Comparison of ENCODE assay signal across 11 cellular contexts in genomic region chr18:58581265-58581664, GRCh38. TPM values are rescaled to one million over a fixed set of nuclear protein-coding genes. Genes with fewer than 3 reads are reported as not detected.
DNase-seq lines count a peak whose midpoint lies in the region; ATAC-seq and TF ChIP-seq lines count a peak whose summit lies in the region.
"Had no signal": no experiment of that assay in that cellular context is flagged by ENCODE, and none has a peak within 500 bp of the region (broad histone marks: within the 10 kb centered on the region; RNA-seq: fewer than 3 reads in every experiment).

No MANE protein-coding gene starts in this region.

- ATAC-seq in gastrocnemius medialis, result peak; percentile 20 to 32

- H3K27me3 ChIP-seq in SJCRH30 (no peaks in the 10 kb centered on the region), gastrocnemius medialis (no peaks in the 10 kb centered on the region)

- intact Hi-C loops in gastrocnemius medialis (cut with DNase I; ENCODE audit: low total_unique reads), result no loop called here

- no peak overlapping the region for H3K4me3 ChIP-seq in SJCRH30
- H3K4me3 ChIP-seq in fibroblast of pulmonary artery (replicated peaks; ENCODE audit: low read depth, low read length), result no peak overlapping the region
- H3K4me3 ChIP-seq in gastrocnemius medialis, result no peak overlapping the region

- H3K9me3 ChIP-seq in SJCRH30 (replicated peaks) (no peaks in the 10 kb centered on the region), gastrocnemius medialis (no peaks in the 10 kb centered on the region)

- TF ChIP-seq POLR2A in gastrocnemius medialis (IDR thresholded peaks at IDR 0.05), result no peak

- H3K36me3 ChIP-seq in SJCRH30, result no peaks in the 10 kb centered on the region
- no peaks in the 10 kb centered on the region for H3K36me3 ChIP-seq in gastrocnemius medialis

- H3K4me1 ChIP-seq in SJCRH30 (peaks cover 38% of the 10 kb centered on the region), gastrocnemius medialis (peaks cover 41 to 46% of the 10 kb centered on the region in 2 donors)

- in situ Hi-C loops in gastrocnemius medialis (cut with MboI; ENCODE audit: low sequenced_read_pairs in 4 of 4), result no loop called here

- TF ChIP-seq CTCF in fibroblast of pulmonary artery (IDR thresholded peaks at IDR 0.05; ENCODE audit: low read length, missing control alignments) (peak; percentile 19), gastrocnemius medialis (IDR thresholded peaks at IDR 0.05 in 4 of 5, conservative IDR thresholded peaks at IDR 0.05 in 1 of 5) (no peak)

- DNase-seq in H4 (ENCODE audit: low spot score) (peak; percentile 94), SJCRH30 (peak; percentile 10 to 42), fibroblast of pulmonary artery (ENCODE audit: low read depth) (peak; percentile 79), gastrocnemius medialis (no peak), activated gamma-delta T cell treated with Interleukin-2 at 50 U/mL for 16 hours (no peak)
- DNase-seq in activated CD4-positive, alpha-beta T cell treated with anti-CD3 and anti-CD28 coated beads for 4 hours, result no peak
- no peak for DNase-seq in activated CD4-positive, alpha-beta T cell treated with anti-CD3 and anti-CD28 coated beads, Interleukin-2, amount 50 U/mL, for 1 hour
- DNase-seq in effector CD8-positive, alpha-beta T cell (lab: John Stamatoyannopoulos, UW), result no peak
- DNase-seq: hypothalamus; NCI-H345; stimulated activated CD4-positive, alpha-beta T cell treated with anti-CD3 and anti-CD28 coated beads, Interleukin-4, amount 100 ng/mL, for 24 hours had no signal

- H3K27ac ChIP-seq in SJCRH30, result no peak overlapping the region
- H3K27ac ChIP-seq in gastrocnemius medialis, result peak overlapping the region; percentile 81 to 89 (median 82)

RNA-seq across cellular contexts. Expression of gene ALPK2, which starts 47.6 kb away (rescaled TPM):
- 19.0 and 25.3 TPM in 2 replicates for total RNA-seq in H4 (2014; rRNA removed; shearing (Covaris generic))
- total RNA-seq in SJCRH30 (2014; rRNA removed; shearing (Covaris generic)), result 1.2 and 1.4 TPM in 2 replicates
- total RNA-seq in gastrocnemius medialis, result 10 to 100 TPM; 46.6 to 81.5 (median 58.4) TPM

Comparison
In these comparisons a context has a peak if more than half of its experiments do, and no peak if none do; other contexts are left out.
1. DNase-seq: peak in H4 (single experiment), SJCRH30 (2 of 2) and fibroblast of pulmonary artery (single experiment); none in gastrocnemius medialis (0 of 2), activated CD4-positive, alpha-beta T cell treated with anti-CD3 and anti-CD28 coated beads for 4 hours (0 of 2), activated gamma-delta T cell treated with Interleukin-2 at 50 U/mL for 16 hours (single experiment), activated CD4-positive, alpha-beta T cell treated with anti-CD3 and anti-CD28 coated beads, Interleukin-2, amount 50 U/mL, for 1 hour (single experiment) and effector CD8-positive, alpha-beta T cell (single experiment).